Comparison of ENCODE assay signal across 1 cellular context in the genomic region with DNA sequence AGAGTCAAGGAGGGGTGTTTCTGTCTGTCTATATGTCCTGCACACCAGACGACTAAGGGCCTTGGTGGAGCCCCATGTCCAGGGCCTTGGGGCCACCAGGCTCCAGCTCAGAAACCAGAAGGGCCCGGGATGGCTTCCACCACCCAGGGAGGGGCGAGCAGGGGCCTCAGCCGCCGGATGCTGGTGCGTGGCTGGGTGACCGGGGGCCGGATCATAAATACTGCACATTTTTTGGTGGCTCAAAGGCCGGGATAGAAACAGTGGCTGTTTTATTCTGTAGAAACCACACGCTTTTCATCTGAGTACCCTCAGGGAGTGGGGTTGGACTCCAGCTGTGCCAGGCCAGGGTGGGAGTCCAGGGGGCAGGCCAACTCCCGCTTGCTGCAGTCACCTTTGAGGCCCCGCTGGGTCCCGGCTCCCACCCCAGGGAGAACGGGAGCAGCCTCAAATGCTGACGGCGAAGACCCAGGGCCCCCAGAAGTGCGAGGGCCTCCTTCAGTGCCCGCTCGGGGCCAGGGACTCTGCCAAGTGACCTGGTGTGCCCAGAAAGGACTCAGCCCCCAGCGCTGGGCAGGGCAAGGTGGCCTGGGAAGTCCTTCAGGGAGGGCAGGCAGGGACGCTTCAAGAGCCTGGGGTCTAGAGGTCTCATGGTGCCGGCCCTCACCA.
TF ChIP-seq lines count a peak whose summit lies in the region.

No MANE protein-coding gene starts in this region.

TF ChIP-seq in HepG2, 621 proteins besides CTCF, POLR2A, EP300 and RAD21 (continued from another document):
- TF ChIP-seq, protein P1, sequence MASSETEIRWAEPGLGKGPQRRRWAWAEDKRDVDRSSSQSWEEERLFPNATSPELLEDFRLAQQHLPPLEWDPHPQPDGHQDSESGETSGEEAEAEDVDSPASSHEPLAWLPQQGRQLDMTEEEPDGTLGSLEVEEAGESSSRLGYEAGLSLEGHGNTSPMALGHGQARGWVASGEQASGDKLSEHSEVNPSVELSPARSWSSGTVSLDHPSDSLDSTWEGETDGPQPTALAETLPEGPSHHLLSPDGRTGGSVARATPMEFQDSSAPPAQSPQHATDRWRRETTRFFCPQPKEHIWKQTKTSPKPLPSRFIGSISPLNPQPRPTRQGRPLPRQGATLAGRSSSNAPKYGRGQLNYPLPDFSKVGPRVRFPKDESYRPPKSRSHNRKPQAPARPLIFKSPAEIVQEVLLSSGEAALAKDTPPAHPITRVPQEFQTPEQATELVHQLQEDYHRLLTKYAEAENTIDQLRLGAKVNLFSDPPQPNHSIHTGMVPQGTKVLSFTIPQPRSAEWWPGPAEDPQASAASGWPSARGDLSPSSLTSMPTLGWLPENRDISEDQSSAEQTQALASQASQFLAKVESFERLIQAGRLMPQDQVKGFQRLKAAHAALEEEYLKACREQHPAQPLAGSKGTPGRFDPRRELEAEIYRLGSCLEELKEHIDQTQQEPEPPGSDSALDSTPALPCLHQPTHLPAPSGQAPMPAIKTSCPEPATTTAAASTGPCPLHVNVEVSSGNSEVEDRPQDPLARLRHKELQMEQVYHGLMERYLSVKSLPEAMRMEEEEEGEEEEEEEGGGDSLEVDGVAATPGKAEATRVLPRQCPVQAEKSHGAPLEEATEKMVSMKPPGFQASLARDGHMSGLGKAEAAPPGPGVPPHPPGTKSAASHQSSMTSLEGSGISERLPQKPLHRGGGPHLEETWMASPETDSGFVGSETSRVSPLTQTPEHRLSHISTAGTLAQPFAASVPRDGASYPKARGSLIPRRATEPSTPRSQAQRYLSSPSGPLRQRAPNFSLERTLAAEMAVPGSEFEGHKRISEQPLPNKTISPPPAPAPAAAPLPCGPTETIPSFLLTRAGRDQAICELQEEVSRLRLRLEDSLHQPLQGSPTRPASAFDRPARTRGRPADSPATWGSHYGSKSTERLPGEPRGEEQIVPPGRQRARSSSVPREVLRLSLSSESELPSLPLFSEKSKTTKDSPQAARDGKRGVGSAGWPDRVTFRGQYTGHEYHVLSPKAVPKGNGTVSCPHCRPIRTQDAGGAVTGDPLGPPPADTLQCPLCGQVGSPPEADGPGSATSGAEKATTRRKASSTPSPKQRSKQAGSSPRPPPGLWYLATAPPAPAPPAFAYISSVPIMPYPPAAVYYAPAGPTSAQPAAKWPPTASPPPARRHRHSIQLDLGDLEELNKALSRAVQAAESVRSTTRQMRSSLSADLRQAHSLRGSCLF (CRISPR knock-in tag; IDR thresholded peaks at IDR 0.05; ENCODE audit: borderline replicate concordance) = no peak
- peak; percentile 42; the same call in 1 of the 2 replicates for TF ChIP-seq ZFY (CRISPR knock-in tag; IDR thresholded peaks at IDR 0.05)
- TF ChIP-seq, protein P2, sequence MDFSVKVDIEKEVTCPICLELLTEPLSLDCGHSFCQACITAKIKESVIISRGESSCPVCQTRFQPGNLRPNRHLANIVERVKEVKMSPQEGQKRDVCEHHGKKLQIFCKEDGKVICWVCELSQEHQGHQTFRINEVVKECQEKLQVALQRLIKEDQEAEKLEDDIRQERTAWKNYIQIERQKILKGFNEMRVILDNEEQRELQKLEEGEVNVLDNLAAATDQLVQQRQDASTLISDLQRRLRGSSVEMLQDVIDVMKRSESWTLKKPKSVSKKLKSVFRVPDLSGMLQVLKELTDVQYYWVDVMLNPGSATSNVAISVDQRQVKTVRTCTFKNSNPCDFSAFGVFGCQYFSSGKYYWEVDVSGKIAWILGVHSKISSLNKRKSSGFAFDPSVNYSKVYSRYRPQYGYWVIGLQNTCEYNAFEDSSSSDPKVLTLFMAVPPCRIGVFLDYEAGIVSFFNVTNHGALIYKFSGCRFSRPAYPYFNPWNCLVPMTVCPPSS (IDR thresholded peaks at IDR 0.05) = no peak
- TF ChIP-seq, protein P3, sequence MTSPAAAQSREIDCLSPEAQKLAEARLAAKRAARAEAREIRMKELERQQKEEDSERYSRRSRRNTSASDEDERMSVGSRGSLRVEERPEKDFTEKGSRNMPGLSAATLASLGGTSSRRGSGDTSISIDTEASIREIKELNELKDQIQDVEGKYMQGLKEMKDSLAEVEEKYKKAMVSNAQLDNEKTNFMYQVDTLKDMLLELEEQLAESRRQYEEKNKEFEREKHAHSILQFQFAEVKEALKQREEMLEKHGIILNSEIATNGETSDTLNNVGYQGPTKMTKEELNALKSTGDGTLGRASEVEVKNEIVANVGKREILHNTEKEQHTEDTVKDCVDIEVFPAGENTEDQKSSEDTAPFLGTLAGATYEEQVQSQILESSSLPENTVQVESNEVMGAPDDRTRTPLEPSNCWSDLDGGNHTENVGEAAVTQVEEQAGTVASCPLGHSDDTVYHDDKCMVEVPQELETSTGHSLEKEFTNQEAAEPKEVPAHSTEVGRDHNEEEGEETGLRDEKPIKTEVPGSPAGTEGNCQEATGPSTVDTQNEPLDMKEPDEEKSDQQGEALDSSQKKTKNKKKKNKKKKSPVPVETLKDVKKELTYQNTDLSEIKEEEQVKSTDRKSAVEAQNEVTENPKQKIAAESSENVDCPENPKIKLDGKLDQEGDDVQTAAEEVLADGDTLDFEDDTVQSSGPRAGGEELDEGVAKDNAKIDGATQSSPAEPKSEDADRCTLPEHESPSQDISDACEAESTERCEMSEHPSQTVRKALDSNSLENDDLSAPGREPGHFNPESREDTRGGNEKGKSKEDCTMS (CRISPR knock-in tag; conservative IDR thresholded peaks at IDR 0.05) = no peak
- no peak for TF ChIP-seq HDAC1 (CRISPR knock-in tag; IDR thresholded peaks at IDR 0.05)
- TF ChIP-seq ZNF615 (CRISPR knock-in tag; IDR thresholded peaks at IDR 0.05; ENCODE audit: borderline replicate concordance) = no peak
- TF ChIP-seq, protein P4, sequence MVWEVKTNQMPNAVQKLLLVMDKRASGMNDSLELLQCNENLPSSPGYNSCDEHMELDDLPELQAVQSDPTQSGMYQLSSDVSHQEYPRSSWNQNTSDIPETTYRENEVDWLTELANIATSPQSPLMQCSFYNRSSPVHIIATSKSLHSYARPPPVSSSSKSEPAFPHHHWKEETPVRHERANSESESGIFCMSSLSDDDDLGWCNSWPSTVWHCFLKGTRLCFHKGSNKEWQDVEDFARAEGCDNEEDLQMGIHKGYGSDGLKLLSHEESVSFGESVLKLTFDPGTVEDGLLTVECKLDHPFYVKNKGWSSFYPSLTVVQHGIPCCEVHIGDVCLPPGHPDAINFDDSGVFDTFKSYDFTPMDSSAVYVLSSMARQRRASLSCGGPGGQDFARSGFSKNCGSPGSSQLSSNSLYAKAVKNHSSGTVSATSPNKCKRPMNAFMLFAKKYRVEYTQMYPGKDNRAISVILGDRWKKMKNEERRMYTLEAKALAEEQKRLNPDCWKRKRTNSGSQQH (CRISPR knock-in tag; IDR thresholded peaks at IDR 0.05; ENCODE audit: low read depth) = no peak
- peak; percentile 13 for TF ChIP-seq SRSF1 (optimal IDR thresholded peaks at IDR 0.05; ENCODE audit: low read depth, low read length)
- TF ChIP-seq, protein P5, sequence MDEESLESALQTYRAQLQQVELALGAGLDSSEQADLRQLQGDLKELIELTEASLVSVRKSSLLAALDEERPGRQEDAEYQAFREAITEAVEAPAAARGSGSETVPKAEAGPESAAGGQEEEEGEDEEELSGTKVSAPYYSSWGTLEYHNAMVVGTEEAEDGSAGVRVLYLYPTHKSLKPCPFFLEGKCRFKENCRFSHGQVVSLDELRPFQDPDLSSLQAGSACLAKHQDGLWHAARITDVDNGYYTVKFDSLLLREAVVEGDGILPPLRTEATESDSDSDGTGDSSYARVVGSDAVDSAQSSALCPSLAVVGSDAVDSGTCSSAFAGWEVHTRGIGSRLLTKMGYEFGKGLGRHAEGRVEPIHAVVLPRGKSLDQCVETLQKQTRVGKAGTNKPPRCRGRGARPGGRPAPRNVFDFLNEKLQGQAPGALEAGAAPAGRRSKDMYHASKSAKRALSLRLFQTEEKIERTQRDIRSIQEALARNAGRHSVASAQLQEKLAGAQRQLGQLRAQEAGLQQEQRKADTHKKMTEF (CRISPR knock-in tag; IDR thresholded peaks at IDR 0.05) = no peak
- TF ChIP-seq ZNF766 (CRISPR knock-in tag; IDR thresholded peaks at IDR 0.05; ENCODE audit: borderline replicate concordance) = no peak
- TF ChIP-seq ZFP1 (CRISPR knock-in tag; IDR thresholded peaks at IDR 0.05) = no peak
- TF ChIP-seq, protein P6, sequence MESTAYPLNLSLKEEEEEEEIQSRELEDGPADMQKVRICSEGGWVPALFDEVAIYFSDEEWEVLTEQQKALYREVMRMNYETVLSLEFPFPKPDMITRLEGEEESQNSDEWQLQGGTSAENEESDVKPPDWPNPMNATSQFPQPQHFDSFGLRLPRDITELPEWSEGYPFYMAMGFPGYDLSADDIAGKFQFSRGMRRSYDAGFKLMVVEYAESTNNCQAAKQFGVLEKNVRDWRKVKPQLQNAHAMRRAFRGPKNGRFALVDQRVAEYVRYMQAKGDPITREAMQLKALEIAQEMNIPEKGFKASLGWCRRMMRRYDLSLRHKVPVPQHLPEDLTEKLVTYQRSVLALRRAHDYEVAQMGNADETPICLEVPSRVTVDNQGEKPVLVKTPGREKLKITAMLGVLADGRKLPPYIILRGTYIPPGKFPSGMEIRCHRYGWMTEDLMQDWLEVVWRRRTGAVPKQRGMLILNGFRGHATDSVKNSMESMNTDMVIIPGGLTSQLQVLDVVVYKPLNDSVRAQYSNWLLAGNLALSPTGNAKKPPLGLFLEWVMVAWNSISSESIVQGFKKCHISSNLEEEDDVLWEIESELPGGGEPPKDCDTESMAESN (CRISPR knock-in tag; conservative IDR thresholded peaks at IDR 0.05) = no peak
- TF ChIP-seq AGO2 (optimal IDR thresholded peaks at IDR 0.05; ENCODE audit: low read depth, low read length) = no peak
- TF ChIP-seq, protein P7, sequence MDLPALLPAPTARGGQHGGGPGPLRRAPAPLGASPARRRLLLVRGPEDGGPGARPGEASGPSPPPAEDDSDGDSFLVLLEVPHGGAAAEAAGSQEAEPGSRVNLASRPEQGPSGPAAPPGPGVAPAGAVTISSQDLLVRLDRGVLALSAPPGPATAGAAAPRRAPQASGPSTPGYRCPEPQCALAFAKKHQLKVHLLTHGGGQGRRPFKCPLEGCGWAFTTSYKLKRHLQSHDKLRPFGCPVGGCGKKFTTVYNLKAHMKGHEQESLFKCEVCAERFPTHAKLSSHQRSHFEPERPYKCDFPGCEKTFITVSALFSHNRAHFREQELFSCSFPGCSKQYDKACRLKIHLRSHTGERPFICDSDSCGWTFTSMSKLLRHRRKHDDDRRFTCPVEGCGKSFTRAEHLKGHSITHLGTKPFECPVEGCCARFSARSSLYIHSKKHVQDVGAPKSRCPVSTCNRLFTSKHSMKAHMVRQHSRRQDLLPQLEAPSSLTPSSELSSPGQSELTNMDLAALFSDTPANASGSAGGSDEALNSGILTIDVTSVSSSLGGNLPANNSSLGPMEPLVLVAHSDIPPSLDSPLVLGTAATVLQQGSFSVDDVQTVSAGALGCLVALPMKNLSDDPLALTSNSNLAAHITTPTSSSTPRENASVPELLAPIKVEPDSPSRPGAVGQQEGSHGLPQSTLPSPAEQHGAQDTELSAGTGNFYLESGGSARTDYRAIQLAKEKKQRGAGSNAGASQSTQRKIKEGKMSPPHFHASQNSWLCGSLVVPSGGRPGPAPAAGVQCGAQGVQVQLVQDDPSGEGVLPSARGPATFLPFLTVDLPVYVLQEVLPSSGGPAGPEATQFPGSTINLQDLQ (CRISPR knock-in tag; IDR thresholded peaks at IDR 0.05) = no peak
- TF ChIP-seq, protein P8, sequence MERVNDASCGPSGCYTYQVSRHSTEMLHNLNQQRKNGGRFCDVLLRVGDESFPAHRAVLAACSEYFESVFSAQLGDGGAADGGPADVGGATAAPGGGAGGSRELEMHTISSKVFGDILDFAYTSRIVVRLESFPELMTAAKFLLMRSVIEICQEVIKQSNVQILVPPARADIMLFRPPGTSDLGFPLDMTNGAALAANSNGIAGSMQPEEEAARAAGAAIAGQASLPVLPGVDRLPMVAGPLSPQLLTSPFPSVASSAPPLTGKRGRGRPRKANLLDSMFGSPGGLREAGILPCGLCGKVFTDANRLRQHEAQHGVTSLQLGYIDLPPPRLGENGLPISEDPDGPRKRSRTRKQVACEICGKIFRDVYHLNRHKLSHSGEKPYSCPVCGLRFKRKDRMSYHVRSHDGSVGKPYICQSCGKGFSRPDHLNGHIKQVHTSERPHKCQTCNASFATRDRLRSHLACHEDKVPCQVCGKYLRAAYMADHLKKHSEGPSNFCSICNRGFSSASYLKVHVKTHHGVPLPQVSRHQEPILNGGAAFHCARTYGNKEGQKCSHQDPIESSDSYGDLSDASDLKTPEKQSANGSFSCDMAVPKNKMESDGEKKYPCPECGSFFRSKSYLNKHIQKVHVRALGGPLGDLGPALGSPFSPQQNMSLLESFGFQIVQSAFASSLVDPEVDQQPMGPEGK (CRISPR knock-in tag; IDR thresholded peaks at IDR 0.05) = peak; percentile 85
- TF ChIP-seq ZC3H4 (CRISPR knock-in tag; IDR thresholded peaks at IDR 0.05; ENCODE audit: borderline replicate concordance) = no peak
- TF ChIP-seq, protein P9, sequence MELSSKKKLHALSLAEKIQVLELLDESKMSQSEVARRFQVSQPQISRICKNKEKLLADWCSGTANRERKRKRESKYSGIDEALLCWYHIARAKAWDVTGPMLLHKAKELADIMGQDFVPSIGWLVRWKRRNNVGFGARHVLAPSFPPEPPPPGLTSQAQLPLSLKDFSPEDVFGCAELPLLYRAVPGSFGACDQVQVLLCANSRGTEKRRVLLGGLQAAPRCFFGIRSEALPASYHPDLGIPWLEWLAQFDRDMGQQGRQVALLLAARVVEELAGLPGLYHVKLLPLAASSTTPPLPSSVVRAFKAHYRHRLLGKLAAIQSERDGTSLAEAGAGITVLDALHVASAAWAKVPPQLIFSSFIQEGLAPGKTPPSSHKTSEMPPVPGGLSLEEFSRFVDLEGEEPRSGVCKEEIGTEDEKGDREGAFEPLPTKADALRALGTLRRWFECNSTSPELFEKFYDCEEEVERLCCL (CRISPR knock-in tag; IDR thresholded peaks at IDR 0.05; ENCODE audit: borderline replicate concordance) = no peak
- TF ChIP-seq ERF (CRISPR knock-in tag; IDR thresholded peaks at IDR 0.05) = 0 out of 2 replicates have a peak, but pooled peaks have one; percentile 11
- TF ChIP-seq, protein P10, sequence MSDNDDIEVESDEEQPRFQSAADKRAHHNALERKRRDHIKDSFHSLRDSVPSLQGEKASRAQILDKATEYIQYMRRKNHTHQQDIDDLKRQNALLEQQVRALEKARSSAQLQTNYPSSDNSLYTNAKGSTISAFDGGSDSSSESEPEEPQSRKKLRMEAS (IDR thresholded peaks at IDR 0.05) = peak; percentile 15; the same call in 1 of the 2 replicates
